18 cellular contexts compared by ENCODE assay signal in the genomic region with DNA sequence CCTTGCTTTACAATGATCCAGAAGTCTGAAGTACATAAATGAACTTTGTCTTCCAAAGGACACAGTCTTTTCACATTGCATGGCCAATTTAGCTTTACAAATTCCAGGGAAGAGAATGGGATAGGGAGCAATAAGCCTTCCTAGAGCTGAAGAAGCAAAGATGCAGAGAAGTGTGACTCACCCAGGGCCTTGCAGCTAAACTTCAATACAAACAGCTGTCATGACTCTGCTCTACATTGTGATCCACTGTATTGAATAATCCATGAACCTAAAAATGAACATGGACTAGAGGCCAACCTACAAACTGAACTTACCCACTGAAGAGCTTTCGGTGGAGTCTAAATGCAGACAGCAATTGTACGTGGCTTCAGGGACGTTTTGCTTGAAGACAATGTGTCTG.
DNase-seq lines count a peak whose midpoint lies in the region; ATAC-seq and TF ChIP-seq lines count a peak whose summit lies in the region.
"Had no signal": no experiment of that assay in that cellular context is flagged by ENCODE, and none has a peak within 500 bp of the region (broad histone marks: within the 10 kb centered on the region; RNA-seq: fewer than 3 reads in every experiment).

No MANE protein-coding gene starts in this region.

- no peaks in the 10 kb centered on the region for H3K36me3 ChIP-seq in RWPE2 (ENCODE audit: low read depth)

- H3K4me1 ChIP-seq in RWPE2 (ENCODE audit: insufficient read depth, poor library complexity, severe bottlenecking) = no peaks in the 10 kb centered on the region

- H3K4me3 ChIP-seq in RWPE2 (ENCODE audit: severe bottlenecking) (no peak overlapping the region), epithelial cell of esophagus (ENCODE audit: low read length) (no peak overlapping the region)
- H3K4me3 ChIP-seq: GM12878, K562 had no signal

- intact Hi-C loops in sciatic nerve (cut with DNase I) = no loop called here

- H3K9me3 ChIP-seq in RWPE2 (ENCODE audit: severe bottlenecking) = no peaks in the 10 kb centered on the region

- ATAC-seq in RWPE2 (ENCODE audit: low read depth) (0 out of 3 replicates have a peak, but pooled peaks have one; percentile 17), sciatic nerve (no peak)
- ATAC-seq: GM12878, K562 had no signal

- DNase-seq in NCI-H2171 (lab: John Stamatoyannopoulos, UW) = peak; percentile 61
- DNase-seq in RWPE2 (ENCODE audit: low spot score) = no peak
- DNase-seq in epithelial cell of esophagus (ENCODE audit: low read depth) = peak; percentile 22
- peak; percentile 9 for DNase-seq in retina
- DNase-seq in SIG-M5 (lab: John Stamatoyannopoulos, UW) = no peak
- no peak for DNase-seq in sciatic nerve (ENCODE audit: low spot score)
- no peak for DNase-seq in stimulated activated CD4-positive, alpha-beta T cell treated with anti-CD3 and anti-CD28 coated beads, Interleukin-4, amount 100 ng/mL, for 4 hours
- DNase-seq: C1 segment of cervical spinal cord; CD8-positive, alpha-beta memory T cell; DMS53; EL; NCI-H1105; NCI-H187; NCI-H345; NCI-H526 treated with DMSO at 0.1 percent for 48 hours; SHP77 treated with DMSO at 0.1 percent for 48 hours had no signal

- no peak overlapping the region for H3K27ac ChIP-seq in RWPE2 (ENCODE audit: poor library complexity, severe bottlenecking)

- no peak for TF ChIP-seq CTCF in RWPE2 (IDR thresholded peaks at IDR 0.05; ENCODE audit: poor library complexity, severe bottlenecking)
- TF ChIP-seq CTCF in epithelial cell of esophagus (IDR thresholded peaks at IDR 0.05; ENCODE audit: insufficient read depth, low read depth, low read length, missing control alignments) = no peak

- H3K27me3 ChIP-seq in RWPE2 (ENCODE audit: insufficient read depth, poor library complexity, severe bottlenecking) = no peaks in the 10 kb centered on the region

Comparison
In these comparisons a context has a peak if more than half of its experiments do, and no peak if none do; other contexts are left out.
1. DNase-seq: peak in NCI-H2171 (single experiment), epithelial cell of esophagus (single experiment) and retina (single experiment); none in RWPE2 (single experiment), SIG-M5 (single experiment), sciatic nerve (single experiment) and stimulated activated CD4-positive, alpha-beta T cell treated with anti-CD3 and anti-CD28 coated beads, Interleukin-4, amount 100 ng/mL, for 4 hours (0 of 2).